Comparison of ENCODE assay signal across 8 cellular contexts in genomic region chr15:31435891-31436628, GRCh38.
A peak's percentile ranks its signal among the peaks of the same experiment; 100 is the strongest.
DNase-seq lines count a peak whose midpoint lies in the region; ATAC-seq, FAIRE-seq and TF ChIP-seq lines count a peak whose summit lies in the region.

No MANE protein-coding gene starts in this region.

- DNase-seq in activated CD4-positive, alpha-beta T cell treated with anti-CD3 and anti-CD28 coated beads for 24 hours (ENCODE audit: low read depth in 2 of 2) = peak; percentile 19 to 28
- no peak for DNase-seq in activated CD4-positive, alpha-beta T cell treated with anti-CD3 and anti-CD28 coated beads for 1 hour
- DNase-seq in lower leg skin (ENCODE audit: low spot score in 2 of 2) (peak; percentile 81 to 93), thyroid gland (no peak), NCI-H526 treated with DMSO at 0.1 percent for 48 hours (lab: John Stamatoyannopoulos, UW) (no peak), nephron progenitor cell (no peak), frontal cortex (ENCODE audit: low spot score in 2 of 2) (no peak)

- TF ChIP-seq CTCF in lower leg skin (IDR thresholded peaks at IDR 0.05) (no peak), thyroid gland (IDR thresholded peaks at IDR 0.05) (no peak), nephron progenitor cell (IDR thresholded peaks at IDR 0.05) (no peak)

- H3K36me3 Mint-ChIP-seq in activated T-helper 17 cell treated with anti-CD3 and anti-CD28 coated beads, Interleukin-2, amount 50 U/mL, for 72 hours (ENCODE audit: low read depth) = no peaks in the 10 kb centered on the region
- no peaks in the 10 kb centered on the region for H3K36me3 Mint-ChIP-seq in nephron progenitor cell (ENCODE audit: low read depth)

- no peak for FAIRE-seq in frontal cortex (lab: Jason Lieb, UNC)

- TF ChIP-seq POLR2A in lower leg skin (IDR thresholded peaks at IDR 0.05) = no peak
- no peak for TF ChIP-seq POLR2A in thyroid gland (IDR thresholded peaks at IDR 0.05)

- H3K27ac Mint-ChIP-seq in activated T-helper 17 cell treated with anti-CD3 and anti-CD28 coated beads, Interleukin-2, amount 50 U/mL, for 72 hours = peak overlapping the region; percentile 99
- H3K27ac Mint-ChIP-seq in nephron progenitor cell = no peak overlapping the region

- no peaks in the 10 kb centered on the region for H3K9me3 Mint-ChIP-seq in activated T-helper 17 cell treated with anti-CD3 and anti-CD28 coated beads, Interleukin-2, amount 50 U/mL, for 72 hours
- no peaks in the 10 kb centered on the region for H3K9me3 Mint-ChIP-seq in nephron progenitor cell

- H3K4me1 Mint-ChIP-seq in activated T-helper 17 cell treated with anti-CD3 and anti-CD28 coated beads, Interleukin-2, amount 50 U/mL, for 72 hours = peaks cover 55% of the 10 kb centered on the region
- peaks cover 11% of the 10 kb centered on the region for H3K4me1 Mint-ChIP-seq in nephron progenitor cell

- intact Hi-C loops in lower leg skin (cut with DNase I; ENCODE audit: low total_unique reads) (no loop called here), thyroid gland (cut with DNase I) (loop anchor here (5.0 kb wide), 4 partner anchors 51 to 234 kb away; no protein-coding TSS in a partner anchor)

- H3K27ac ChIP-seq in thyroid gland = peak overlapping the region in 2 of 3 donors; percentile 64 to 79

- peak overlapping the region; percentile 90 for H3K4me3 Mint-ChIP-seq in activated T-helper 17 cell treated with anti-CD3 and anti-CD28 coated beads, Interleukin-2, amount 50 U/mL, for 72 hours
- H3K4me3 Mint-ChIP-seq in nephron progenitor cell = no peak overlapping the region

- no peaks in the 10 kb centered on the region for H3K36me3 ChIP-seq in thyroid gland

- H3K4me3 ChIP-seq in lower leg skin (ENCODE audit: low read depth, poor library complexity, severe bottlenecking) = no peak overlapping the region
- H3K4me3 ChIP-seq in thyroid gland (replicated peaks in 1 of 3) = no peak overlapping the region

- H3K27me3 Mint-ChIP-seq in activated T-helper 17 cell treated with anti-CD3 and anti-CD28 coated beads, Interleukin-2, amount 50 U/mL, for 72 hours = no peaks in the 10 kb centered on the region
- H3K27me3 Mint-ChIP-seq in nephron progenitor cell (ENCODE audit: low read depth, poor library complexity) = peaks cover 26% of the 10 kb centered on the region

- no peaks in the 10 kb centered on the region for H3K9me3 ChIP-seq in thyroid gland

- peak; percentile 25 for ATAC-seq in activated T-helper 17 cell treated with anti-CD3 and anti-CD28 coated beads, Interleukin-2, amount 50 U/mL, for 72 hours (replicated peaks)

- H3K4me1 ChIP-seq in thyroid gland = peaks cover 16 to 33% of the 10 kb centered on the region in 2 donors

- no peaks in the 10 kb centered on the region for H3K27me3 ChIP-seq in thyroid gland

- WGBS in lower leg skin, 2 donors = 36 to 39% methylated on average over 14 of the region's 14 CpGs
- 71 to 77% methylated on average over 14 of the region's 14 CpGs for WGBS in thyroid gland, 2 donors

Comparison
In these comparisons a context has a peak if more than half of its experiments do, and no peak if none do; other contexts are left out.
1. DNase-seq: peak in activated CD4-positive, alpha-beta T cell treated with anti-CD3 and anti-CD28 coated beads for 24 hours (2 of 2) and lower leg skin (2 of 2); none in activated CD4-positive, alpha-beta T cell treated with anti-CD3 and anti-CD28 coated beads for 1 hour (single experiment), thyroid gland (0 of 2), NCI-H526 treated with DMSO at 0.1 percent for 48 hours (single experiment), nephron progenitor cell (single experiment) and frontal cortex (0 of 2).